8 cellular contexts compared by ENCODE assay signal in genomic region chr12:109309441-109310246, GRCh38. TPM values are rescaled to one million over a fixed set of nuclear protein-coding genes. Genes with fewer than 3 reads are reported as not detected.
DNase-seq lines count a peak whose midpoint lies in the region; ATAC-seq and TF ChIP-seq lines count a peak whose summit lies in the region.

No MANE protein-coding gene starts in this region.

- H3K27ac ChIP-seq in C4-2B (peak overlapping the region; percentile 71), HUES64 (ENCODE audit: low read depth, low read length) (no peak overlapping the region), liver (ENCODE audit: low read depth in 1 of 2, low read length in 2 of 2) (no peak overlapping the region), transverse colon (no peak overlapping the region)

- peaks cover 72% of the 10 kb centered on the region for H3K27me3 Mint-ChIP-seq in activated naive CD8-positive, alpha-beta T cell treated with anti-CD3 and anti-CD28 coated beads, Interleukin-2, amount 10 ng/mL, durations not matched to agents 7 days and 5 days

- intact Hi-C loops in transverse colon (cut with DNase I; ENCODE audit: low total_unique reads), result no loop called here

- H3K4me1 ChIP-seq in HUES64 (ENCODE audit: insufficient read depth, low read length) (peaks cover 10% of the 10 kb centered on the region; the same call in 1 of the 2 replicates), liver (ENCODE audit: control insufficient read depth in 4 of 4, insufficient read depth in 4 of 4, low read length in 3 of 4) (peaks cover 2 to 21% (median 8%) of the 10 kb centered on the region in 4 donors), transverse colon (peaks cover 6 to 20% (median 16%) of the 10 kb centered on the region in 4 donors)

- TF ChIP-seq RAD21 in liver (IDR thresholded peaks at IDR 0.05), result no peak

- H3K27ac Mint-ChIP-seq in activated naive CD8-positive, alpha-beta T cell treated with anti-CD3 and anti-CD28 coated beads, Interleukin-2, amount 10 ng/mL, durations not matched to agents 7 days and 5 days, result no peak overlapping the region

- H3K36me3 ChIP-seq in HUES64 (ENCODE audit: insufficient read depth, low read length) (no peaks in the 10 kb centered on the region), liver (ENCODE audit: control insufficient read depth in 4 of 4, insufficient read depth in 3 of 4, low read depth in 1 of 4, low read length in 3 of 4) (no peaks in the 10 kb centered on the region), transverse colon (no peaks in the 10 kb centered on the region)

- TF ChIP-seq EP300 in transverse colon (IDR thresholded peaks at IDR 0.05; ENCODE audit: low read depth), result no peak

- peak; percentile 32 for ATAC-seq in activated naive CD8-positive, alpha-beta T cell treated with anti-CD3 and anti-CD28 coated beads, Interleukin-2, amount 10 ng/mL, durations not matched to agents 7 days and 5 days (ENCODE audit: low read depth)
- ATAC-seq in HG02885 (IDR thresholded peaks at IDR 0.05; ENCODE audit: poor library complexity, unreplicated experiment), result no peak

- under 1% methylated on average over 95 of the region's 95 CpGs for WGBS in HUES64
- WGBS in liver, result under 1% methylated on average over 95 of the region's 95 CpGs
- 0% methylated on average over 57 of the region's 95 CpGs; no CpG with 5 or more reads in 1 of the 2 donors for WGBS in transverse colon (ENCODE audit: low coverage in 1 of 2), 2 donors

- H3K4me3 ChIP-seq in HUES64 (ENCODE audit: low read length), result peak overlapping the region; percentile 62
- H3K4me3 ChIP-seq in liver (ENCODE audit: low read depth in 1 of 3, low read length in 3 of 3), result peak overlapping the region in 2 of 3 donors; percentile 3 to 63
- peak overlapping the region; percentile 18 to 58 (median 35) for H3K4me3 ChIP-seq in transverse colon

- no peaks in the 10 kb centered on the region for H3K36me3 Mint-ChIP-seq in activated naive CD8-positive, alpha-beta T cell treated with anti-CD3 and anti-CD28 coated beads, Interleukin-2, amount 10 ng/mL, durations not matched to agents 7 days and 5 days

- in situ Hi-C loops in transverse colon (cut with MboI; ENCODE audit: low pct_ligation_motif_present in 1 of 4, low pct_unique_long_range_greater_than_20kb in 1 of 4, low sequenced_read_pairs in 3 of 4), result no loop called here

- H3K9me3 Mint-ChIP-seq in activated naive CD8-positive, alpha-beta T cell treated with anti-CD3 and anti-CD28 coated beads, Interleukin-2, amount 10 ng/mL, durations not matched to agents 7 days and 5 days, result no peaks in the 10 kb centered on the region

- H3K4me3 Mint-ChIP-seq in activated naive CD8-positive, alpha-beta T cell treated with anti-CD3 and anti-CD28 coated beads, Interleukin-2, amount 10 ng/mL, durations not matched to agents 7 days and 5 days, result peak overlapping the region; percentile 78

- no peak for TF ChIP-seq CTCF in C4-2B (conservative IDR thresholded peaks at IDR 0.05)
- TF ChIP-seq CTCF in liver (IDR thresholded peaks at IDR 0.05; ENCODE audit: low read depth, low read length, missing input control), result no peak
- TF ChIP-seq CTCF in transverse colon (IDR thresholded peaks at IDR 0.05), result no peak

- H3K9ac ChIP-seq in HUES64 (ENCODE audit: low read depth, low read length) (no peak overlapping the region), liver (ENCODE audit: low read depth in 1 of 2, low read length in 2 of 2) (no peak overlapping the region)

- H3K4me1 Mint-ChIP-seq in activated naive CD8-positive, alpha-beta T cell treated with anti-CD3 and anti-CD28 coated beads, Interleukin-2, amount 10 ng/mL, durations not matched to agents 7 days and 5 days, result peaks cover 9% of the 10 kb centered on the region

- H3K27me3 ChIP-seq in HUES64 (ENCODE audit: insufficient read depth, low read length) (peaks cover 79% of the 10 kb centered on the region), liver (ENCODE audit: control insufficient read depth in 4 of 4, insufficient read depth in 4 of 4, low read length in 3 of 4) (peaks cover 0 to 4% (median 2%) of the 10 kb centered on the region in 4 donors), transverse colon (peaks cover 80% of the 10 kb centered on the region)

- no peak for TF ChIP-seq POLR2A in transverse colon (IDR thresholded peaks at IDR 0.05)

- DNase-seq in activated naive CD8-positive, alpha-beta T cell treated with anti-CD3 and anti-CD28 coated beads, Interleukin-2, amount 10 ng/mL, durations not matched to agents 7 days and 5 days, result no peak
- no peak for DNase-seq in transverse colon
- no peak for DNase-seq in RKO (ENCODE audit: low spot score)
- DNase-seq in NCI-H1048 (lab: John Stamatoyannopoulos, UW), result no peak

- POLR2A ChIA-PET in activated naive CD8-positive, alpha-beta T cell treated with anti-CD3 and anti-CD28 coated beads, Interleukin-2, amount 10 ng/mL, durations not matched to agents 7 days and 5 days (lab: Charles Lee), result interaction anchor here (0.6 kb wide), 1 partner anchor 82 kb away, joined by 3 read pairs; no protein-coding TSS in a partner anchor

- H3K9me3 ChIP-seq in HUES64 (ENCODE audit: insufficient read depth, low read depth, low read length), result no peaks in the 10 kb centered on the region
- H3K9me3 ChIP-seq in liver (ENCODE audit: control insufficient read depth in 4 of 4, low read length in 3 of 4), result no peaks in the 10 kb centered on the region
- no peaks in the 10 kb centered on the region for H3K9me3 ChIP-seq in transverse colon

TF ChIP-seq in liver, 16 proteins besides CTCF, POLR2A, EP300 and RAD21:
- TF ChIP-seq HNF4A (conservative IDR thresholded peaks at IDR 0.05), result no peak
- TF ChIP-seq, protein P1, sequence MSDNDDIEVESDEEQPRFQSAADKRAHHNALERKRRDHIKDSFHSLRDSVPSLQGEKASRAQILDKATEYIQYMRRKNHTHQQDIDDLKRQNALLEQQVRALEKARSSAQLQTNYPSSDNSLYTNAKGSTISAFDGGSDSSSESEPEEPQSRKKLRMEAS (IDR thresholded peaks at IDR 0.05), result no peak
- TF ChIP-seq RXRA (IDR thresholded peaks at IDR 0.05), result no peak
- TF ChIP-seq JUND (IDR thresholded peaks at IDR 0.05), result no peak
- TF ChIP-seq ZBTB33 (IDR thresholded peaks at IDR 0.05), result no peak
- no peak for TF ChIP-seq NR2F2 (IDR thresholded peaks at IDR 0.05)
- TF ChIP-seq FOXA2 (IDR thresholded peaks at IDR 0.05), result no peak
- TF ChIP-seq, protein P2, sequence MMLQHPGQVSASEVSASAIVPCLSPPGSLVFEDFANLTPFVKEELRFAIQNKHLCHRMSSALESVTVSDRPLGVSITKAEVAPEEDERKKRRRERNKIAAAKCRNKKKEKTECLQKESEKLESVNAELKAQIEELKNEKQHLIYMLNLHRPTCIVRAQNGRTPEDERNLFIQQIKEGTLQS (IDR thresholded peaks at IDR 0.05), result no peak

RNA-seq across cellular contexts. Expression of gene FOXN4, which starts 0.6 kb away (rescaled TPM):
- 0.15 TPM for polyA plus RNA-seq in HUES64 (2013, experiment 1 of 2)
- 0.51 TPM for polyA plus RNA-seq in HUES64 (2013, experiment 2 of 2)
- not detected for total RNA-seq in activated naive CD8-positive, alpha-beta T cell treated with anti-CD3 and anti-CD28 coated beads, Interleukin-2, amount 10 ng/mL, durations not matched to agents 7 days and 5 days
- total RNA-seq in liver, result not detected
- not detected for polyA plus RNA-seq in liver
- total RNA-seq in transverse colon, result not detected

RNA-seq across cellular contexts. Expression of gene MYO1H, which starts 38.1 kb away (rescaled TPM):
- polyA plus RNA-seq in HUES64 (2013, experiment 1 of 2), result not detected
- polyA plus RNA-seq in HUES64 (2013, experiment 2 of 2), result not detected
- not detected for total RNA-seq in activated naive CD8-positive, alpha-beta T cell treated with anti-CD3 and anti-CD28 coated beads, Interleukin-2, amount 10 ng/mL, durations not matched to agents 7 days and 5 days
- total RNA-seq in liver (not detected), transverse colon (not detected)
- polyA plus RNA-seq in liver, result not detected
